ENCODE assay signal across 8 cellular contexts in genomic region chr2:119544075-119545031, GRCh38. TPM values are rescaled to one million over a fixed set of nuclear protein-coding genes. Genes with fewer than 3 reads are reported as not detected.
DNase-seq lines count a peak whose midpoint lies in the region; ATAC-seq and TF ChIP-seq lines count a peak whose summit lies in the region.

Gene CFAP221, plus strand, starts transcription at chr2:119544449. Its CDS starts 1,683 bp downstream, at chr2:119546132.

- CTCF ChIA-PET in CD4-positive, alpha-beta memory T cell (lab: Charles Lee; ENCODE audit: partially characterized antibody): no interaction called here
- CTCF ChIA-PET in MCF 10A (lab: Yijun Ruan, JAX): no interaction called here

- no peaks in the 10 kb centered on the region for H3K36me3 ChIP-seq in CD4-positive, alpha-beta memory T cell (ENCODE audit: insufficient read depth, low read length)
- no peaks in the 10 kb centered on the region for H3K36me3 ChIP-seq in iPS-20b (ENCODE audit: insufficient read depth, low read depth, low read length)
- H3K36me3 ChIP-seq in sigmoid colon: no peaks in the 10 kb centered on the region

- BruUV-seq in MCF 10A (replicated peaks; lab: Mats Ljungman, UMichigan): no TSS peak

- H3K9me3 ChIP-seq in CD4-positive, alpha-beta memory T cell (ENCODE audit: control insufficient read depth in 1 of 2, low read length in 2 of 2): no peaks in the 10 kb centered on the region
- H3K9me3 ChIP-seq in iPS-20b (ENCODE audit: insufficient read depth, low read depth, low read length) (no peaks in the 10 kb centered on the region), sigmoid colon (no peaks in the 10 kb centered on the region)

- H3K36me3 Mint-ChIP-seq in CD4-positive, alpha-beta memory T cell: no peaks in the 10 kb centered on the region
- H3K36me3 Mint-ChIP-seq in MCF 10A (ENCODE audit: insufficient read depth, unreplicated experiment): no peaks in the 10 kb centered on the region

- H3K27ac ChIP-seq in CD4-positive, alpha-beta memory T cell (ENCODE audit: low read depth, low read length): no peak within 1 kb of the TSS
- H3K27ac ChIP-seq in iPS-20b (ENCODE audit: low read length) (no peak within 1 kb of the TSS), sigmoid colon (no peak within 1 kb of the TSS)

- peaks cover 5% of the 10 kb centered on the region for H3K4me1 ChIP-seq in CD4-positive, alpha-beta memory T cell (ENCODE audit: insufficient read depth, low read length)
- H3K4me1 ChIP-seq in iPS-20b (ENCODE audit: insufficient read depth, low read length) (no peaks in the 10 kb centered on the region), sigmoid colon (peaks cover 0 to 22% (median 13%) of the 10 kb centered on the region in 4 donors)

- peak in 2 of 5 donors; percentile 5 to 15 for DNase-seq in CD4-positive, alpha-beta memory T cell
- DNase-seq in HuH-7.5 (ENCODE audit: low spot score): peak; percentile 76
- DNase-seq in MCF 10A (ENCODE audit: unreplicated experiment): peak; percentile 55
- no peak for DNase-seq in sigmoid colon

- 6 to 9% methylated on average over 91 of the region's 91 CpGs for WGBS in sigmoid colon, 2 donors

- TF ChIP-seq CTCF in MCF 10A (IDR thresholded peaks at IDR 0.05; ENCODE audit: unreplicated experiment) (no peak), sigmoid colon (IDR thresholded peaks at IDR 0.05) (no peak)

- H3K9me3 Mint-ChIP-seq in CD4-positive, alpha-beta memory T cell: peaks cover 0 to 11% (median 2%) of the 10 kb centered on the region in 8 donors
- H3K9me3 Mint-ChIP-seq in MCF 10A (ENCODE audit: unreplicated experiment): no peaks in the 10 kb centered on the region

- peaks cover 7% of the 10 kb centered on the region for H3K27me3 ChIP-seq in CD4-positive, alpha-beta memory T cell (ENCODE audit: insufficient read depth, low read length)
- H3K27me3 ChIP-seq in iPS-20b (ENCODE audit: insufficient read depth, low read length) (peaks cover 25% of the 10 kb centered on the region), sigmoid colon (peaks cover 0 to 5% (median 4%) of the 10 kb centered on the region in 3 donors)

- peaks cover 0 to 15% (median 6%) of the 10 kb centered on the region in 4 donors for H3K4me1 Mint-ChIP-seq in CD4-positive, alpha-beta memory T cell
- H3K4me1 Mint-ChIP-seq in MCF 10A (ENCODE audit: insufficient read depth, unreplicated experiment): no peaks in the 10 kb centered on the region

- no peak for TF ChIP-seq EP300 in sigmoid colon (IDR thresholded peaks at IDR 0.05)

- no peak within 1 kb of the TSS for H3K27ac Mint-ChIP-seq in CD4-positive, alpha-beta memory T cell
- H3K27ac Mint-ChIP-seq in MCF 10A (ENCODE audit: low read depth, unreplicated experiment): no peak within 1 kb of the TSS

- ATAC-seq in GM19467 (IDR thresholded peaks at IDR 0.05; ENCODE audit: unreplicated experiment) (peak; percentile 84), SK-N-SH treated with all-trans-retinoic acid at 6 μM for 48 hours (peak; percentile 97), HG02763 (IDR thresholded peaks at IDR 0.05; ENCODE audit: unreplicated experiment) (no peak)

- TF ChIP-seq POLR2A in sigmoid colon (IDR thresholded peaks at IDR 0.05): no peak

- H3K27me3 Mint-ChIP-seq in CD4-positive, alpha-beta memory T cell: peaks cover 33 to 42% of the 10 kb centered on the region in 2 donors
- peaks cover 8% of the 10 kb centered on the region for H3K27me3 Mint-ChIP-seq in MCF 10A (ENCODE audit: insufficient read depth, unreplicated experiment)

- no peak within 1 kb of the TSS for H3K4me3 ChIP-seq in CD4-positive, alpha-beta memory T cell (ENCODE audit: low read length in 2 of 2)
- peak within 1 kb of the TSS; percentile 74 for H3K4me3 ChIP-seq in iPS-20b (ENCODE audit: low read length)
- peak within 1 kb of the TSS; percentile 29 to 55 (median 43) for H3K4me3 ChIP-seq in sigmoid colon

- POLR2A ChIA-PET in CD4-positive, alpha-beta memory T cell (lab: Charles Lee; ENCODE audit: partially characterized antibody): no interaction called here
- POLR2A ChIA-PET in MCF 10A (lab: Yijun Ruan, JAX): no interaction called here

- H3K4me3 Mint-ChIP-seq in CD4-positive, alpha-beta memory T cell: peak within 1 kb of the TSS; percentile 36 to 71 (median 56)
- peak within 1 kb of the TSS; percentile 64 for H3K4me3 Mint-ChIP-seq in MCF 10A (ENCODE audit: unreplicated experiment)

- intact Hi-C loops in CD4-positive, alpha-beta memory T cell (cut with micrococcal nuclease): no loop called here
- intact Hi-C loops in MCF 10A (cut with micrococcal nuclease) (no loop called here), sigmoid colon (cut with DNase I) (no loop called here)

- peak within 1 kb of the TSS; percentile 77 for H3K9ac ChIP-seq in iPS-20b (ENCODE audit: low read depth, low read length)

TF ChIP-seq in SK-N-SH treated with all-trans-retinoic acid at 6 μM for 48 hours, 23 proteins besides CTCF, POLR2A, EP300 and RAD21:
- TF ChIP-seq PPARA (CRISPR knock-in tag; IDR thresholded peaks at IDR 0.05; ENCODE audit: borderline replicate concordance): no peak
- TF ChIP-seq TOX (CRISPR knock-in tag; IDR thresholded peaks at IDR 0.05; ENCODE audit: borderline replicate concordance): no peak
- no peak for TF ChIP-seq ZC3H10 (CRISPR knock-in tag; IDR thresholded peaks at IDR 0.05)
- TF ChIP-seq CSDC2 (CRISPR knock-in tag; IDR thresholded peaks at IDR 0.05): no peak
- no peak for TF ChIP-seq ZFP30 (CRISPR knock-in tag; IDR thresholded peaks at IDR 0.05)
- TF ChIP-seq ZNF565 (CRISPR knock-in tag; conservative IDR thresholded peaks at IDR 0.05; ENCODE audit: low read depth): no peak
- no peak for TF ChIP-seq ZFP3 (CRISPR knock-in tag; IDR thresholded peaks at IDR 0.05)

RNA-seq across cellular contexts. Expression of gene CFAP221, which starts in this region (rescaled TPM):
- not detected for total RNA-seq in CD4-positive, alpha-beta memory T cell
- not detected for polyA plus RNA-seq in CD4-positive, alpha-beta memory T cell
- total RNA-seq in MCF 10A (2022) (not detected in 2 replicates), sigmoid colon (not detected)
- under 1 TPM in 1 of 3 donors, not detected in 2; 0.07 TPM for polyA plus RNA-seq in sigmoid colon

Comparison
In these comparisons a context has a peak if more than half of its experiments do, and no peak if none do; other contexts are left out.
1. Peak in DNase-seq in MCF 10A; RNA of the gene not detected or under 1 TPM.
2. H3K4me3 ChIP-seq: peak in iPS-20b (single experiment) and sigmoid colon (4 of 4); none in CD4-positive, alpha-beta memory T cell (0 of 2).